In the genomic region with DNA sequence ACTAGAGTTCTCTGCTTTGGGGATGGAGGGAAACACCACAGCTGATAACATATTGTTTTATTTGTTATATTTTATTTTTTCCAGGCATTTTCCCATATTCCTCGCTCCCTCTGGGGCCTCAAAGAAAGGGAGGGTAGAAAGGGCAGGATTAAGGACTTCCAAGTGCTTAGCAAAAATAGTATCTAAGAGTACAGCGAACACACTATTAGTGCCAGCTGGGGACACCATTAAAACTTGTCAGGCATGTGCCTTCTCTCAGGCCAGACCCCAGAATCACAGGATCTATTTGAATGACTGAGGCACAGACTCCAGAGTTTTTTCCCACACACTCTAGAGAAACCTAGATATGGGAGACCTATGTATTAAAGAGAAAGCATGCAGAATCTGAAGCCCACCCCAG, we compare ENCODE assay signal across 9 cellular contexts.
"Had no signal": no experiment of that assay in that cellular context is flagged by ENCODE, and none has a peak within 500 bp of the region (broad histone marks: within the 10 kb centered on the region; RNA-seq: fewer than 3 reads in every experiment).

No MANE protein-coding gene starts in this region.

- DNase-seq: GM23248, GOT3, H7, H9, HCEC 1CT, HFFc6 had no signal

- ATAC-seq: GM23338, HCT116 had no signal

- H3K4me3 ChIP-seq: GM23248, GM23338, HAP-1 had no signal

- H3K4me1 ChIP-seq: HAP-1 had no signal

- H3K27ac ChIP-seq: GM23248 had no signal

- H3K9me3 ChIP-seq: HAP-1 had no signal
